In genomic region chr18:25896178-25896780, GRCh38 we compare ENCODE assay signal across 9 cellular contexts.
DNase-seq lines count a peak whose midpoint lies in the region; ATAC-seq and TF ChIP-seq lines count a peak whose summit lies in the region.
"Had no signal": no experiment of that assay in that cellular context is flagged by ENCODE, and none has a peak within 500 bp of the region (broad histone marks: within the 10 kb centered on the region; RNA-seq: fewer than 3 reads in every experiment).

No MANE protein-coding gene starts in this region.

- no peaks in the 10 kb centered on the region for H3K9me3 ChIP-seq in PC-3 (ENCODE audit: low read length)
- H3K9me3 ChIP-seq in mucosa of descending colon: peaks cover 1% of the 10 kb centered on the region

- CTCF ChIA-PET in PC-3 (lab: Charles Lee): interaction anchor here (0.7 kb wide), 1 partner anchor 1294 kb away, joined by 3 read pairs; no protein-coding TSS in a partner anchor

- peak; percentile 56 to 78 for DNase-seq in NCI-H2081 (lab: John Stamatoyannopoulos, UW)
- DNase-seq in NCI-H2081 treated with DMSO at 0.1 percent for 48 hours (lab: John Stamatoyannopoulos, UW): no peak
- DNase-seq in HL-60 (ENCODE audit: low read depth in 1 of 2, low spot score in 1 of 2): peak; percentile 1 to 40
- DNase-seq in PC-3: peak; percentile 65
- peak; percentile 30 to 64 for DNase-seq in dermis microvascular lymphatic vessel endothelial cell (ENCODE audit: low read depth in 2 of 2)
- DNase-seq in mucosa of descending colon: peak in 1 of 3 donors; percentile 59

- H3K27me3 ChIP-seq in HL-60 (ENCODE audit: insufficient read depth, poor library complexity, severe bottlenecking) (peaks cover 8% of the 10 kb centered on the region), PC-3 (ENCODE audit: low read length) (peaks cover 56% of the 10 kb centered on the region)

- H3K4me2 ChIP-seq in PC-3 (ENCODE audit: low read length): no peak overlapping the region

- TF ChIP-seq CTCF in HL-60 (IDR thresholded peaks at IDR 0.05; ENCODE audit: insufficient read depth, low read length) (peak; percentile 71), PC-3 (conservative IDR thresholded peaks at IDR 0.05; ENCODE audit: low read depth, low read length) (peak; percentile 81), mucosa of descending colon (IDR thresholded peaks at IDR 0.05) (peak; percentile 44)

- ATAC-seq in GM21360 (IDR thresholded peaks at IDR 0.05; ENCODE audit: unreplicated experiment) (peak; percentile 78), PC-3 (peak; percentile 70), mucosa of descending colon (peak; percentile 73), HG03108 (IDR thresholded peaks at IDR 0.05; ENCODE audit: unreplicated experiment) (no peak)
- ATAC-seq: activated naive CD4-positive, alpha-beta T cell treated with anti-CD3 and anti-CD28 coated beads, Interleukin-2, amount 50 U/mL, for 72 hours had no signal

- H3K9ac ChIP-seq in PC-3 (ENCODE audit: low read length): no peak overlapping the region

- H3K36me3 ChIP-seq in PC-3 (ENCODE audit: low read depth, low read length) (no peaks in the 10 kb centered on the region), mucosa of descending colon (ENCODE audit: low read depth) (no peaks in the 10 kb centered on the region)

- H3K4me1 ChIP-seq in PC-3 (ENCODE audit: insufficient read depth, low read length) (no peaks in the 10 kb centered on the region), mucosa of descending colon (ENCODE audit: low read depth) (no peaks in the 10 kb centered on the region)

- H3F3A ChIP-seq in PC-3 (ENCODE audit: low read length, unreplicated experiment): no peaks in the 10 kb centered on the region

- intact Hi-C loops in PC-3 (cut with micrococcal nuclease): no loop called here
- intact Hi-C loops in mucosa of descending colon (cut with DNase I, micrococcal nuclease): no loop called here

- H3K79me2 ChIP-seq in PC-3 (ENCODE audit: low read length): no peaks in the 10 kb centered on the region

- no peak overlapping the region for H3K27ac ChIP-seq in HL-60 (replicated peaks)
- no peak overlapping the region for H3K27ac ChIP-seq in PC-3 (ENCODE audit: low read length)

- POLR2A ChIA-PET in PC-3 (lab: Charles Lee; ENCODE audit: unreplicated experiment): no interaction called here

- no peak overlapping the region for H3K4me3 ChIP-seq in HL-60 (replicated peaks; ENCODE audit: insufficient read depth, low read length)
- H3K4me3 ChIP-seq in PC-3 (ENCODE audit: low read length): no peak overlapping the region
- H3K4me3 ChIP-seq in mucosa of descending colon: no peak overlapping the region

- H2AFZ ChIP-seq in PC-3 (ENCODE audit: low read length): no peak overlapping the region

- H3K9me2 ChIP-seq in PC-3 (replicated peaks; ENCODE audit: low read length): no peaks in the 10 kb centered on the region

- H4K20me1 ChIP-seq in PC-3 (ENCODE audit: low read length): no peaks in the 10 kb centered on the region

- BruUV-seq in PC-3 (replicated peaks; lab: Mats Ljungman, UMichigan): no TSS peak
